26 cellular contexts compared by ENCODE assay signal in genomic region chr2:102084651-102085050, GRCh38. TPM values are rescaled to one million over a fixed set of nuclear protein-coding genes. Genes with fewer than 3 reads are reported as not detected.
"Had no signal": no experiment of that assay in that cellular context is flagged by ENCODE, and none has a peak within 500 bp of the region (broad histone marks: within the 10 kb centered on the region; RNA-seq: fewer than 3 reads in every experiment).

No MANE protein-coding gene starts in this region.

- H3K27ac ChIP-seq: colonic mucosa, heart left ventricle, neural progenitor cell, spleen, thoracic aorta, upper lobe of left lung had no signal

- ATAC-seq: activated CD8-positive, alpha-beta T cell treated with anti-CD3 and anti-CD28 coated beads, Interleukin-2, amount 10 ng/mL, durations not matched to agents 7 days and 5 days; body of pancreas; heart left ventricle; mucosa of descending colon; sciatic nerve; SK-N-SH treated with all-trans-retinoic acid at 6 μM for 48 hours; T-cell had no signal

- H3K36me3 ChIP-seq: colonic mucosa, heart left ventricle, neural progenitor cell, spleen, thoracic aorta, upper lobe of left lung had no signal

- H3K4me1 ChIP-seq: colonic mucosa, neural progenitor cell had no signal

- H3K9me3 ChIP-seq: body of pancreas, colonic mucosa, heart left ventricle, mucosa of descending colon, thoracic aorta, upper lobe of left lung had no signal

- DNase-seq: activated CD4-positive, alpha-beta T cell treated with anti-CD3 and anti-CD28 coated beads, Interleukin-2, amount 10 ng/mL, durations not matched to agents 24 days and 14 days; activated CD8-positive, alpha-beta memory T cell treated with anti-CD3 and anti-CD28 coated beads, Interleukin-2, amount 50 U/mL, for 4 hours; activated CD8-positive, alpha-beta T cell treated with anti-CD3 and anti-CD28 coated beads, Interleukin-2, amount 10 ng/mL, durations not matched to agents 7 days and 5 days; activated gamma-delta T cell treated with Interleukin-2 at 50 U/mL for 16 hours; activated naive CD8-positive, alpha-beta T cell treated with anti-CD3 and anti-CD28 coated beads for 36 hours; activated T-cell treated with anti-CD3 and anti-CD28 coated beads, Interleukin-2, amount 50 U/mL, for 48 hours; amniotic stem cell; body of pancreas; central memory CD4-positive, alpha-beta T cell; colonic mucosa; endodermal cell; erythroblast; heart left ventricle; kidney glomerular epithelial cell; mesenchymal stem cell; mucosa of descending colon; naive B cell; spleen; stimulated activated CD4-positive, alpha-beta T cell treated with anti-CD3 and anti-CD28 coated beads, Interleukin-4, amount 100 ng/mL, for 4 hours; T-cell; T-helper 9 cell; upper lobe of left lung had no signal

- H2AFZ ChIP-seq: neural progenitor cell had no signal

- H3K27me3 ChIP-seq: body of pancreas, colonic mucosa, heart left ventricle, neural progenitor cell, upper lobe of left lung had no signal

- H3K4me3 ChIP-seq: body of pancreas, colonic mucosa, heart left ventricle, mucosa of descending colon, neural progenitor cell, spleen, thoracic aorta, upper lobe of left lung had no signal

RNA-seq across cellular contexts. Expression of gene IL1R1, which starts 57.9 kb away (rescaled TPM):
- total RNA-seq: activated CD8-positive, alpha-beta T cell treated with anti-CD3 and anti-CD28 coated beads, Interleukin-2, amount 10 ng/mL, durations not matched to agents 7 days and 5 days had no signal
